In the genomic region with DNA sequence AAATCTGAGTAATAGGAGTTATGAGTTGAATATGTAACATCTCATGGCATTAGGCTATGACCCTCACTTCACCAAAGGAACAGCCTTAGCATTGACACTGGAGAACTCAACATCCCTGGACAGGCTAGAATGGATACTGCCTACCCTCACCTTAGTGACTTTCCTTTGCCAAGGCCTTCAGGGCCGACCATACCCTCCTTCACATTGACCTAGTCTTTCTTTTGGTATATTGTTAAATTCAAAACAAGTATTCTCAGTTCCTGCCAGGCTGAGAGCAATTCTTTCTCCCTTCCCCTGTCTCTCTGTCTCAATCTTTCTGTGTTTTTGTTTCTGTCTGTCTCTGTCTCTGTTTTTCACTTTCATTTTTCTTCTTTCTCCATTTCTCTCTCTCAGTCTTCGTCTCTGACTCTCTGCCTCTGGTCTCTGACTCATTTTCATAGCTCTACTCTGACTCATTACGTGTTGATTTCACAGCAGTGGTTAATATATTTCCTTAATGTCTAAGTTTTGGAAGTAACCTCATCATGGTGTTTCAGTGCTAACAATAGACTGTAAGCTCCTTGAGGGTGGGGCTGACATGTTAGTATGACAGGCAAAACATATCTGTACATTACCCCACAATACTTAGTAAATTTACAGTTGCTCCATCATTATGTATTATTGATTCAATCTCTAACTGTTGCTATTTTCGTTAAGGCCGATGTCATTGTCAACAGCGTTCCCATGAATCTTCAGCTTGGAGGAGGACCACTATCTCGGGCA, we compare ENCODE assay signal across 8 cellular contexts. TPM values are rescaled to one million over a fixed set of nuclear protein-coding genes. Genes with fewer than 3 reads are reported as not detected.
DNase-seq lines count a peak whose midpoint lies in the region; ATAC-seq and TF ChIP-seq lines count a peak whose summit lies in the region.

No MANE protein-coding gene starts in this region.

- intact Hi-C loops in activated CD4-positive, alpha-beta T cell treated with anti-CD3 and anti-CD28 coated beads for 36 hours (cut with DNase I, micrococcal nuclease), result loop anchor here (1.0 to 2.0 kb wide), 13 partner anchors 23 to 464 kb away; a partner anchor contains a TSS

- POLR2A ChIA-PET in activated CD4-positive, alpha-beta T cell treated with anti-CD3 and anti-CD28 coated beads for 36 hours (lab: Charles Lee), result interaction anchor here (0.5 to 1.0 kb wide), 4 partner anchors 11 to 949 kb away, joined by 3 to 6 read pairs (median 4); a partner anchor contains a TSS

- ATAC-seq in activated CD4-positive, alpha-beta T cell treated with anti-CD3 and anti-CD28 coated beads for 36 hours, result peak; percentile 95
- peak; percentile 92 for ATAC-seq in HG02588 (IDR thresholded peaks at IDR 0.05; ENCODE audit: unreplicated experiment)

- TF ChIP-seq CTCF in NB4 (IDR thresholded peaks at IDR 0.05; ENCODE audit: low read depth, low read length) (no peak), chondrocyte (IDR thresholded peaks at IDR 0.05) (no peak)

- TF ChIP-seq POLR2A in NB4 (IDR thresholded peaks at IDR 0.05; ENCODE audit: extremely low read depth, insufficient read length), result no peak

- peak; percentile 27 for DNase-seq in activated CD4-positive, alpha-beta T cell treated with anti-CD3 and anti-CD28 coated beads for 36 hours
- DNase-seq in activated CD4-positive, alpha-beta T cell treated with anti-CD3 and anti-CD28 coated beads, Interleukin-2, amount 50 U/mL, for 1 hour, result no peak
- peak; percentile 25 for DNase-seq in NB4 (ENCODE audit: low read depth)
- DNase-seq in chondrocyte (ENCODE audit: low spot score), result no peak
- no peak for DNase-seq in NCI-H146 (lab: John Stamatoyannopoulos, UW)
- no peak for DNase-seq in islet precursor cell
- no peak for DNase-seq in cerebellar nuclear complex (lab: John Stamatoyannopoulos, UW)

- peaks cover 34% of the 10 kb centered on the region for H3K36me3 Mint-ChIP-seq in activated CD4-positive, alpha-beta T cell treated with anti-CD3 and anti-CD28 coated beads for 36 hours (ENCODE audit: low read depth)
- H3K36me3 Mint-ChIP-seq in chondrocyte (ENCODE audit: low read depth), result no peaks in the 10 kb centered on the region

- H3K9me3 Mint-ChIP-seq in activated CD4-positive, alpha-beta T cell treated with anti-CD3 and anti-CD28 coated beads for 36 hours (ENCODE audit: low read depth), result peaks cover 8% of the 10 kb centered on the region
- H3K9me3 Mint-ChIP-seq in chondrocyte (ENCODE audit: low read depth), result peaks cover 6% of the 10 kb centered on the region

- CTCF ChIA-PET in activated CD4-positive, alpha-beta T cell treated with anti-CD3 and anti-CD28 coated beads for 36 hours (lab: Charles Lee), result interaction anchor here (0.5 to 1.2 kb wide), 5 partner anchors 33 to 333 kb away, joined by 3 to 5 read pairs (median 3); a partner anchor contains a TSS

- peak overlapping the region; percentile 85 for H3K27ac Mint-ChIP-seq in activated CD4-positive, alpha-beta T cell treated with anti-CD3 and anti-CD28 coated beads for 36 hours
- H3K27ac Mint-ChIP-seq in chondrocyte (ENCODE audit: unreplicated experiment), result peak overlapping the region; percentile 93

- H3K27me3 Mint-ChIP-seq in activated CD4-positive, alpha-beta T cell treated with anti-CD3 and anti-CD28 coated beads for 36 hours, result no peaks in the 10 kb centered on the region
- H3K27me3 Mint-ChIP-seq in chondrocyte (ENCODE audit: low read depth), result no peaks in the 10 kb centered on the region

- no peak overlapping the region for H3K4me3 ChIP-seq in NB4 (ENCODE audit: low read depth, low read length)

- H3K4me3 Mint-ChIP-seq in activated CD4-positive, alpha-beta T cell treated with anti-CD3 and anti-CD28 coated beads for 36 hours, result peak overlapping the region; percentile 25
- peak overlapping the region; percentile 39 for H3K4me3 Mint-ChIP-seq in chondrocyte (ENCODE audit: unreplicated experiment)

- H3K4me1 Mint-ChIP-seq in activated CD4-positive, alpha-beta T cell treated with anti-CD3 and anti-CD28 coated beads for 36 hours, result peaks cover 24% of the 10 kb centered on the region
- H3K4me1 Mint-ChIP-seq in chondrocyte (ENCODE audit: low read depth), result peaks cover 10% of the 10 kb centered on the region

RNA-seq across cellular contexts. Expression of a gene that starts 32.5 kb away (rescaled TPM):
- total RNA-seq in activated CD4-positive, alpha-beta T cell treated with anti-CD3 and anti-CD28 coated beads for 36 hours, result 1 to 10 TPM; 7.8 to 8.7 TPM
- total RNA-seq in chondrocyte, result 0.10 TPM in 1 of 3 replicates, not detected in the others

RNA-seq across cellular contexts. Expression of a gene that starts 45.8 kb away (rescaled TPM):
- total RNA-seq in activated CD4-positive, alpha-beta T cell treated with anti-CD3 and anti-CD28 coated beads for 36 hours, result 10 to 100 TPM; 42.0 to 52.0 TPM
- 13.5 to 16.6 TPM (median 15.0 TPM) in 3 replicates for total RNA-seq in chondrocyte

RNA-seq across cellular contexts. Expression of a gene that starts 45.9 kb away (rescaled TPM):
- 10 to 100 TPM; 39.9 to 46.0 TPM for total RNA-seq in activated CD4-positive, alpha-beta T cell treated with anti-CD3 and anti-CD28 coated beads for 36 hours
- 9.0 to 16.5 TPM (median 9.1 TPM) in 3 replicates for total RNA-seq in chondrocyte

Comparison
In these comparisons a context has a peak if more than half of its experiments do, and no peak if none do; other contexts are left out.
1. DNase-seq: peak in activated CD4-positive, alpha-beta T cell treated with anti-CD3 and anti-CD28 coated beads for 36 hours (single experiment) and NB4 (single experiment); none in activated CD4-positive, alpha-beta T cell treated with anti-CD3 and anti-CD28 coated beads, Interleukin-2, amount 50 U/mL, for 1 hour (single experiment), chondrocyte (single experiment), NCI-H146 (single experiment), islet precursor cell (single experiment) and cerebellar nuclear complex (0 of 2).